In the genomic region with DNA sequence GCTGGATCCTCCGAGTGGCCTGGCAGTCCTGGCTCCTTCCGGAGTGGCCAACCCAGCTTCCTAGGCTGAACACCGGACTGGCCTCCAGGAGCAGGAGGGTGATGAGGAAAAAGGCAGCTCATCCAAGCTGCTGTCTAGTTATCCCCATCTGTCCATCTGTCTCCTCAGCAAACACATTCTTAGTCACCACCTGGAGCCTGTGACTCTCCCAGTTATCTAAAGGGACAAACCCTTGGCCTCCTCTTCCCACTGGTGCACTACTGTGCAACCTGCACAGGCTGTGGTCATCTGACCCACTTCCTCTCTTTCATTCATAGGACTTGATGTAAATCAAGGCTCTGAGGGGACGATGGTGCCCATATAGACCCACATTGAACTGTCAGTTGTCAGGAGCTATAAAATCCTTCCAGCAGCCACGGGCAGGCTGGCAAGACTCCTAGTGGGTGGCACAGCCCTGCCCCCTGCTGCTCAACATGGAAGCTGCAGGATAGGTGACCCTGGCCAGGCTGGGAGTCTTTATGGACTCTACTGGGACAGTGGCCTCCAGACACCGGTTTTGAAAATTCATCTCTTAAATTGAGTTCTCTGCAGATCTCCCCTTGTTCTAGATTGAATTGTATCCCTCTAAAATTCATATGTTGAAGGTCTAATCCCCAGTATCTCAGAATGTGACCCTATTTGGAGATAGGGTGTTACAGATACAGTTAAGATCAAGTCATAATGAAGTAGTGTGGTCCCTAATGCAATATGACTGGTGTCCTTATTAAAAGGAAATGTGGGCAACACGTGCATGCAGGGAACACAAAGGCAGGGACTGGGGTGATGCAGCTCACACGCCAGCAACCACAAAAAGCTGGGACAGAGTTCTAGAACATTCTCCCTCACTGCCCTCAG, we compare ENCODE assay signal across 8 cellular contexts. TPM values are rescaled to one million over a fixed set of nuclear protein-coding genes. Genes with fewer than 3 reads are reported as not detected.
DNase-seq lines count a peak whose midpoint lies in the region; ATAC-seq lines count a peak whose summit lies in the region.

No MANE protein-coding gene starts in this region.

- H3K36me3 Mint-ChIP-seq in activated CD4-positive, alpha-beta T cell treated with anti-CD3 and anti-CD28 coated beads for 36 hours (ENCODE audit: low read depth), result no peaks in the 10 kb centered on the region
- peaks cover 2% of the 10 kb centered on the region for H3K36me3 Mint-ChIP-seq in central memory CD8-positive, alpha-beta T cell (ENCODE audit: insufficient read depth)

- peak overlapping the region; percentile 88 for H3K27ac Mint-ChIP-seq in activated CD4-positive, alpha-beta T cell treated with anti-CD3 and anti-CD28 coated beads for 36 hours
- H3K27ac Mint-ChIP-seq in central memory CD8-positive, alpha-beta T cell (ENCODE audit: low read depth), result peak overlapping the region; percentile 45

- H3K27me3 Mint-ChIP-seq in activated CD4-positive, alpha-beta T cell treated with anti-CD3 and anti-CD28 coated beads for 36 hours, result no peaks in the 10 kb centered on the region
- no peaks in the 10 kb centered on the region for H3K27me3 Mint-ChIP-seq in central memory CD8-positive, alpha-beta T cell

- CTCF ChIA-PET in activated CD4-positive, alpha-beta T cell treated with anti-CD3 and anti-CD28 coated beads for 36 hours (lab: Charles Lee), result interaction anchor here (0.6 to 5.2 kb wide), 34 partner anchors 9 to 508 kb away, joined by 3 to 347 read pairs (median 5); a partner anchor contains a TSS

- peaks cover 22% of the 10 kb centered on the region for H3K4me1 Mint-ChIP-seq in activated CD4-positive, alpha-beta T cell treated with anti-CD3 and anti-CD28 coated beads for 36 hours
- peaks cover 14% of the 10 kb centered on the region for H3K4me1 Mint-ChIP-seq in central memory CD8-positive, alpha-beta T cell

- DNase-seq in SIG-M5 treated with dmso at 0.1 percent for 504 hours (lab: John Stamatoyannopoulos, UW; ENCODE audit: unreplicated experiment) (peak; percentile 65), SIG-M5 (lab: John Stamatoyannopoulos, UW) (no peak), NCI-H446 treated with DMSO at 0.1 percent for 48 hours (lab: John Stamatoyannopoulos, UW) (peak; percentile 12), left lobe of liver (ENCODE audit: low spot score) (peak; percentile 78)
- peak; percentile 92 for DNase-seq in activated CD4-positive, alpha-beta T cell treated with anti-CD3 and anti-CD28 coated beads for 36 hours
- DNase-seq in central memory CD8-positive, alpha-beta T cell (ENCODE audit: low spot score in 2 of 2), result peak; percentile 76 to 77
- peak; percentile 81 to 82 for DNase-seq in stimulated activated CD4-positive, alpha-beta T cell treated with anti-CD3 and anti-CD28 coated beads, Interleukin-4, amount 100 ng/mL, for 48 hours (ENCODE audit: low read depth in 2 of 2)

- intact Hi-C loops in activated CD4-positive, alpha-beta T cell treated with anti-CD3 and anti-CD28 coated beads for 36 hours (cut with DNase I, micrococcal nuclease), result loop anchor here (1.0 to 10.0 kb wide), 6 partner anchors 16 to 182 kb away; a partner anchor contains a TSS

- no peaks in the 10 kb centered on the region for H3K9me3 Mint-ChIP-seq in activated CD4-positive, alpha-beta T cell treated with anti-CD3 and anti-CD28 coated beads for 36 hours (ENCODE audit: low read depth)
- no peaks in the 10 kb centered on the region for H3K9me3 Mint-ChIP-seq in central memory CD8-positive, alpha-beta T cell

- peak overlapping the region; percentile 60 for H3K4me3 Mint-ChIP-seq in activated CD4-positive, alpha-beta T cell treated with anti-CD3 and anti-CD28 coated beads for 36 hours
- no peak overlapping the region for H3K4me3 Mint-ChIP-seq in central memory CD8-positive, alpha-beta T cell

- POLR2A ChIA-PET in activated CD4-positive, alpha-beta T cell treated with anti-CD3 and anti-CD28 coated beads for 36 hours (lab: Charles Lee), result interaction anchor here (1.0 to 3.8 kb wide), 6 partner anchors 11 to 182 kb away, joined by 3 to 136 read pairs (median 4); a partner anchor contains a TSS

- ATAC-seq in HG03139 (IDR thresholded peaks at IDR 0.05; ENCODE audit: unreplicated experiment), result peak; percentile 78
- peak; percentile 96 for ATAC-seq in activated CD4-positive, alpha-beta T cell treated with anti-CD3 and anti-CD28 coated beads for 36 hours
- ATAC-seq in central memory CD8-positive, alpha-beta T cell (replicated peaks; ENCODE audit: extremely low read depth, poor library complexity, severe bottlenecking), result peak; percentile 92
- peak; percentile 99 for ATAC-seq in left lobe of liver

RNA-seq across cellular contexts. Expression of a gene that starts 29.3 kb away (rescaled TPM):
- 100 to 1,000 TPM; 248 to 407 TPM for total RNA-seq in activated CD4-positive, alpha-beta T cell treated with anti-CD3 and anti-CD28 coated beads for 36 hours
- 0.98 TPM for total RNA-seq in left lobe of liver

RNA-seq across cellular contexts. Expression of a gene that starts 34.1 kb away (rescaled TPM):
- 100 to 1,000 TPM; 151 to 173 TPM for total RNA-seq in activated CD4-positive, alpha-beta T cell treated with anti-CD3 and anti-CD28 coated beads for 36 hours
- total RNA-seq in left lobe of liver, result 67.6 TPM

RNA-seq across cellular contexts. Expression of a gene that starts 36.2 kb away (rescaled TPM):
- 1 to 10 TPM; 2.5 to 2.8 TPM for total RNA-seq in activated CD4-positive, alpha-beta T cell treated with anti-CD3 and anti-CD28 coated beads for 36 hours
- total RNA-seq in left lobe of liver, result not detected

RNA-seq across cellular contexts. Expression of a gene that starts 58.1 kb away (rescaled TPM):
- under 1 TPM; 0.30 to 0.54 TPM for total RNA-seq in activated CD4-positive, alpha-beta T cell treated with anti-CD3 and anti-CD28 coated beads for 36 hours
- 11.4 TPM for total RNA-seq in left lobe of liver

Comparison
In these comparisons a context has a peak if more than half of its experiments do, and no peak if none do; other contexts are left out.
1. RNA of a gene that starts 29.3 kb away (total RNA-seq): 248 to 407 TPM in activated CD4-positive, alpha-beta T cell treated with anti-CD3 and anti-CD28 coated beads for 36 hours; 0.98 TPM in left lobe of liver (single experiment); every median in the first group is over 100 times any median in the second.
2. Peak in every context shown above with its lines, with median percentiles within 50 percentile points of each other: ATAC-seq.